In the genomic region with DNA sequence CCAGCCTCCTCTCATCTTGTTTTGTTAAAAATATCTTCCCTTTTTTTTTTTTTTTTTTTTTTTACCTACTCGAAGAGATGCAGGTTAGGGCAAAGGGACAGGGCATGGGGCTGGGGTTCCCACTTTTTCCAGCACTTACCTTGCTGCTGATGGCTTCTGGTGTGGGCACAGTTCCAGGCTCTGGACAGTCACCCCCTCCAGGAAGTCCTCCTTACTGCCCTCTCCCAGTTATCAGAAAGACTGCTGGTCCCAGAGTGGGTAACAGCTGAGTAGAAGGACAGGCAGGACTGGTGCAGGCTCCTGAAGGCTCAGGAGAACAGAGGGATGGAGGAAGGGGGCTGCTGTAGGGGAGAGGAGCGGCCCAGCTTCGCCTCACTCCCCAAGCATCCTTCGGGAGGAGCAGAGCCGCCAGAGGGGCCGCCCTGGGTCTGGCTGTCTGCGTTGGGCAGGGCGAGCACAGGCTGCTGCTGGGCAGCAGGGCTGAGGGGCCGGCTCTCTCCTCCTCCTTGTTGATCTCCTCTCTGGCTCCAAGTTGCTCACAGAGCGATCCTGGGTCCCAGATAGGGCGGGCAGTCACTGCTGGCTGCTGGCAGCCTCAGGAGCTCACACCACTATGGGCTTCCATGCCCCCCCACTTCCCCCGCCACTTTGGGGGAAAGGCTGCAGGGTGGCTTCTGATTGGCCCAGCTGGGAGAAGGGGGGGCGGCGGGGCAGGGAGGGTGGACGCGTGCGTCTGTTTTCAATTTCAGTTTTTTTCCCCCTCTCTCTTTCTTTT, we compare ENCODE assay signal across 8 cellular contexts. TPM values are rescaled to one million over a fixed set of nuclear protein-coding genes. Genes with fewer than 3 reads are reported as not detected.
DNase-seq lines count a peak whose midpoint lies in the region; FAIRE-seq and TF ChIP-seq lines count a peak whose summit lies in the region.

A gene (minus strand): TSS at position 588 of the 775 bp plus-strand sequence. CDS start 18,798 bp downstream, outside the sequence.

- peak within 1 kb of the TSS; percentile 52 to 81 for H3K9ac ChIP-seq in kidney (ENCODE audit: low read length in 2 of 2)

- H3K27ac ChIP-seq in kidney (ENCODE audit: low read depth in 2 of 2, low read length in 2 of 2): peak within 1 kb of the TSS; percentile 54 to 85

- intact Hi-C loops in kidney (cut with DNase I): no loop called here

- FAIRE-seq in kidney (lab: Jason Lieb, UNC): no peak

- no peaks in the 10 kb centered on the region for H3K9me3 Mint-ChIP-seq in T-helper 1 cell treated with Interleukin-12 subunit alpha and Interleukin-12 subunit beta and Interleukin-4 antibody, amounts not matched to agents 30 μg/mL and 1 μg/mL, for 36 hours

- H3K9me3 ChIP-seq in kidney (ENCODE audit: control insufficient read depth in 1 of 2, low read length in 2 of 2): no peaks in the 10 kb centered on the region

- H3K4me3 Mint-ChIP-seq in T-helper 1 cell treated with Interleukin-12 subunit alpha and Interleukin-12 subunit beta and Interleukin-4 antibody, amounts not matched to agents 30 μg/mL and 1 μg/mL, for 36 hours: peak within 1 kb of the TSS; percentile 77

- in situ Hi-C loops in Caki2 (cut with HindIII; ENCODE audit: low pct_unique_long_range_greater_than_20kb, low sequenced_read_pairs): no loop called here

- peaks cover 20% of the 10 kb centered on the region for H3K4me1 Mint-ChIP-seq in T-helper 1 cell treated with Interleukin-12 subunit alpha and Interleukin-12 subunit beta and Interleukin-4 antibody, amounts not matched to agents 30 μg/mL and 1 μg/mL, for 36 hours (ENCODE audit: low read depth)

- peaks cover 4 to 13% of the 10 kb centered on the region in 2 donors for H3K4me1 ChIP-seq in kidney (ENCODE audit: control insufficient read depth in 1 of 2, insufficient read depth in 1 of 2, low read depth in 1 of 2, low read length in 2 of 2)

- DNase-seq in Caki2 (ENCODE audit: low read depth): peak; percentile 6
- peak; percentile 68 for DNase-seq in GOT3 (lab: John Stamatoyannopoulos, UW)
- DNase-seq in cardiac fibroblast (ENCODE audit: low read depth in 2 of 2): peak; percentile 79 to 98
- DNase-seq in kidney: peak; percentile 95
- DNase-seq in stimulated activated CD4-positive, alpha-beta T cell treated with anti-CD3 and anti-CD28 coated beads, Interleukin-1b, Interleukin-23, amount 100 ng/mL, for 4 hours (ENCODE audit: low read depth in 2 of 2): peak; percentile 2 to 9
- no peak for DNase-seq in NOMO-1 treated with DMSO at 0.1 percent for 48 hours (lab: John Stamatoyannopoulos, UW; ENCODE audit: unreplicated experiment)
- no peak for DNase-seq in NCI-H1092 treated with DMSO at 0.1 percent for 48 hours (lab: John Stamatoyannopoulos, UW)

- peaks cover 4% of the 10 kb centered on the region for H3K36me3 Mint-ChIP-seq in T-helper 1 cell treated with Interleukin-12 subunit alpha and Interleukin-12 subunit beta and Interleukin-4 antibody, amounts not matched to agents 30 μg/mL and 1 μg/mL, for 36 hours (ENCODE audit: low read depth)

- no peaks in the 10 kb centered on the region for H3K36me3 ChIP-seq in kidney (ENCODE audit: control insufficient read depth in 1 of 2, insufficient read depth in 2 of 2, low read length in 2 of 2)

- H3K4me3 ChIP-seq in cardiac fibroblast (replicated peaks in 1 of 2; ENCODE audit: low read depth in 2 of 2, low read length in 2 of 2) (peak within 1 kb of the TSS; percentile 77 to 81), kidney (ENCODE audit: low read length in 2 of 2) (peak within 1 kb of the TSS; percentile 65 to 67)

- peak within 1 kb of the TSS; percentile 67 for H3K27ac Mint-ChIP-seq in T-helper 1 cell treated with Interleukin-12 subunit alpha and Interleukin-12 subunit beta and Interleukin-4 antibody, amounts not matched to agents 30 μg/mL and 1 μg/mL, for 36 hours

- peaks cover 30% of the 10 kb centered on the region for H3K27me3 Mint-ChIP-seq in T-helper 1 cell treated with Interleukin-12 subunit alpha and Interleukin-12 subunit beta and Interleukin-4 antibody, amounts not matched to agents 30 μg/mL and 1 μg/mL, for 36 hours (ENCODE audit: low read depth)

- no peak for TF ChIP-seq CTCF in cardiac fibroblast (IDR thresholded peaks at IDR 0.05; ENCODE audit: low read depth, low read length)
- TF ChIP-seq CTCF in kidney (IDR thresholded peaks at IDR 0.05; ENCODE audit: borderline replicate concordance, extremely low read depth, insufficient read depth): no peak

RNA-seq across cellular contexts. Expression of the gene that starts here (rescaled TPM):
- total RNA-seq in Caki2 (2014; rRNA removed; shearing (Covaris generic); ENCODE audit: low replicate concordance): 1.4 and 16.3 TPM in 2 replicates
- 104 TPM for total RNA-seq in kidney
- polyA plus RNA-seq in kidney (ENCODE audit: insufficient read depth, low read depth, low replicate concordance): 50.4 TPM

Comparison
In these comparisons a context has a peak if more than half of its experiments do, and no peak if none do; other contexts are left out.
1. DNase-seq: peak in Caki2 (single experiment), GOT3 (single experiment), cardiac fibroblast (2 of 2), kidney (single experiment) and stimulated activated CD4-positive, alpha-beta T cell treated with anti-CD3 and anti-CD28 coated beads, Interleukin-1b, Interleukin-23, amount 100 ng/mL, for 4 hours (2 of 2); none in NOMO-1 treated with DMSO at 0.1 percent for 48 hours (single experiment) and NCI-H1092 treated with DMSO at 0.1 percent for 48 hours (single experiment).